In genomic region chr6:118783931-118784528, GRCh38 we compare ENCODE assay signal across 12 cellular contexts.
DNase-seq lines count a peak whose midpoint lies in the region; ATAC-seq and TF ChIP-seq lines count a peak whose summit lies in the region.
"Had no signal": no experiment of that assay in that cellular context is flagged by ENCODE, and none has a peak within 500 bp of the region (broad histone marks: within the 10 kb centered on the region; RNA-seq: fewer than 3 reads in every experiment).

No MANE protein-coding gene starts in this region.

- no peaks in the 10 kb centered on the region for H3K36me3 ChIP-seq in lung (ENCODE audit: control insufficient read depth in 2 of 2, insufficient read depth in 2 of 2, low read length in 2 of 2)
- H3K36me3 ChIP-seq: pancreas had no signal

- H3K9me3 Mint-ChIP-seq in central memory CD8-positive, alpha-beta T cell: no peaks in the 10 kb centered on the region
- H3K9me3 Mint-ChIP-seq: activated naive CD8-positive, alpha-beta T cell treated with anti-CD3 and anti-CD28 coated beads, Interleukin-2, amount 50 U/mL, for 24 hours had no signal

- intact Hi-C loops in posterior cingulate gyrus (cut with DNase I): no loop called here

- no peak overlapping the region for H3K27ac ChIP-seq in lung (ENCODE audit: low read depth in 1 of 2, low read length in 1 of 2)
- H3K27ac ChIP-seq: pancreas had no signal

- H3K4me3 Mint-ChIP-seq in central memory CD8-positive, alpha-beta T cell: no peak overlapping the region
- H3K4me3 Mint-ChIP-seq: activated naive CD8-positive, alpha-beta T cell treated with anti-CD3 and anti-CD28 coated beads, Interleukin-2, amount 50 U/mL, for 24 hours had no signal

- no peak overlapping the region for H3K4me3 ChIP-seq in lung
- H3K4me3 ChIP-seq: pancreas had no signal

- H3K27me3 Mint-ChIP-seq in central memory CD8-positive, alpha-beta T cell: no peaks in the 10 kb centered on the region
- H3K27me3 Mint-ChIP-seq: activated naive CD8-positive, alpha-beta T cell treated with anti-CD3 and anti-CD28 coated beads, Interleukin-2, amount 50 U/mL, for 24 hours had no signal

- H3K27ac Mint-ChIP-seq in central memory CD8-positive, alpha-beta T cell (ENCODE audit: low read depth): peak overlapping the region; percentile 19
- H3K27ac Mint-ChIP-seq: activated naive CD8-positive, alpha-beta T cell treated with anti-CD3 and anti-CD28 coated beads, Interleukin-2, amount 50 U/mL, for 24 hours had no signal

- peaks cover 2% of the 10 kb centered on the region for H3K36me3 Mint-ChIP-seq in central memory CD8-positive, alpha-beta T cell (ENCODE audit: insufficient read depth)

- 42 to 55% methylated on average over 5 of the region's 5 CpGs for WGBS in lung, 2 donors

- DNase-seq in AML-193 (lab: John Stamatoyannopoulos, UW): peak; percentile 39 to 50
- DNase-seq in NCI-H1694 treated with DMSO at 0.1 percent for 48 hours (lab: John Stamatoyannopoulos, UW): peak; percentile 56
- no peak for DNase-seq in central memory CD8-positive, alpha-beta T cell (ENCODE audit: low spot score in 2 of 2)
- no peak for DNase-seq in lung (ENCODE audit: low spot score)
- no peak for DNase-seq in OCI-M1 (lab: John Stamatoyannopoulos, UW)
- no peak for DNase-seq in posterior cingulate gyrus
- DNase-seq: activated CD4-positive, alpha-beta T cell treated with anti-CD3 and anti-CD28 coated beads, Interleukin-2, amount 50 U/mL, for 4 hours; activated naive CD8-positive, alpha-beta T cell treated with anti-CD3 and anti-CD28 coated beads, Interleukin-2, amount 50 U/mL, for 24 hours; pancreas; SHP77 had no signal

- no peak for ATAC-seq in central memory CD8-positive, alpha-beta T cell (replicated peaks; ENCODE audit: extremely low read depth, poor library complexity, severe bottlenecking)
- ATAC-seq in lung (ENCODE audit: insufficient read depth, low FRiP score) (peak; percentile 7), GM18867 (IDR thresholded peaks at IDR 0.05; ENCODE audit: unreplicated experiment) (no peak), HG02798 (IDR thresholded peaks at IDR 0.05; ENCODE audit: poor library complexity, unreplicated experiment) (no peak)
- ATAC-seq: activated naive CD8-positive, alpha-beta T cell treated with anti-CD3 and anti-CD28 coated beads, Interleukin-2, amount 50 U/mL, for 24 hours had no signal

- H3K4me1 Mint-ChIP-seq in central memory CD8-positive, alpha-beta T cell: peaks cover 10% of the 10 kb centered on the region

- no peaks in the 10 kb centered on the region for H3K27me3 ChIP-seq in lung (ENCODE audit: control insufficient read depth, insufficient read depth)
- H3K27me3 ChIP-seq: pancreas had no signal

- no peaks in the 10 kb centered on the region for H3K9me3 ChIP-seq in lung (ENCODE audit: control insufficient read depth in 2 of 2, insufficient read depth in 1 of 2, low read length in 1 of 2)
- H3K9me3 ChIP-seq: pancreas had no signal

- no peak for TF ChIP-seq CTCF in lung (IDR thresholded peaks at IDR 0.05; ENCODE audit: control extremely low read depth, extremely low read depth)

- peaks cover 0 to 5% of the 10 kb centered on the region in 2 donors for H3K4me1 ChIP-seq in lung (ENCODE audit: control insufficient read depth in 2 of 2, insufficient read depth in 2 of 2, low read length in 2 of 2)

Comparison
In these comparisons a context has a peak if more than half of its experiments do, and no peak if none do; other contexts are left out.
1. DNase-seq: peak in AML-193 (2 of 2) and NCI-H1694 treated with DMSO at 0.1 percent for 48 hours (single experiment); none in central memory CD8-positive, alpha-beta T cell (0 of 2), lung (single experiment), OCI-M1 (single experiment) and posterior cingulate gyrus (0 of 10).